27 cellular contexts compared by ENCODE assay signal in the genomic region with DNA sequence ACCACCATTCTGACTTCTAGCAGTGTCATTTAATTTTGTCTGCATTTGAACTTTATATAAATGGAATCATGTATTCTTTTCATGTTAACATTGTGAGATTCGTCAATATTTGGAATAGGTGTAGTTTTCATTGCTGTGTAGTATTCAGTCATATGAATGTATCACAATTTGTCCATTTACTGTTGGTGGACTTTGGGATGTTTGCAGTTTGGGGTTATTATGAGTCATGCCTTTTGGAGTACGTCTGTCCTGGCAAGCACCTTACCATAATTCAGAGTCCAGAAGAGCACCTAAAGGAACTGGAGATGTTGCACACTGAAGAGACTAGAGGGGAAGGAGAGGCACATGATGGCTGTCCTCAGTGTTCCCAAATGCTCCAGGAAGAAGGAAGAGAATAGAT. TPM values are rescaled to one million over a fixed set of nuclear protein-coding genes. Genes with fewer than 3 reads are reported as not detected.
A peak's percentile ranks its signal among the peaks of the same experiment; 100 is the strongest.
DNase-seq lines count a peak whose midpoint lies in the region; FAIRE-seq and TF ChIP-seq lines count a peak whose summit lies in the region.
"Had no signal": no experiment of that assay in that cellular context is flagged by ENCODE, and none has a peak within 500 bp of the region (broad histone marks: within the 10 kb centered on the region; RNA-seq: fewer than 3 reads in every experiment).

No MANE protein-coding gene starts in this region.

- DNase-seq in activated CD4-positive, alpha-beta memory T cell treated with anti-CD3 and anti-CD28 coated beads, Interleukin-2, amount 10 ng/mL, durations not matched to agents 7 days and 5 days, result no peak
- DNase-seq in activated CD4-positive, alpha-beta memory T cell treated with anti-CD3 and anti-CD28 coated beads for 36 hours, result no peak
- DNase-seq in endothelial cell (ENCODE audit: low spot score) (no peak), small intestine (peak; percentile 82), activated gamma-delta T cell (lab: John Stamatoyannopoulos, UW) (no peak), T1000 (lab: John Stamatoyannopoulos, UW) (no peak), NCI-H510A treated with DMSO at 0.1 percent for 48 hours (lab: John Stamatoyannopoulos, UW) (no peak)
- DNase-seq: activated CD4-positive, alpha-beta T cell treated with anti-CD3 and anti-CD28 coated beads for 48 hours; activated CD8-positive, alpha-beta memory T cell treated with anti-CD3 and anti-CD28 coated beads, Interleukin-2, amount 50 U/mL, for 48 hours; activated naive CD4-positive, alpha-beta T cell treated with anti-CD3 and anti-CD28 coated beads, Interleukin-2, amount 10 ng/mL, durations not matched to agents 7 days and 5 days; DMS153; effector memory CD4-positive, alpha-beta T cell; GM23248; IMR-90; NCI-H146; NCI-H2171 treated with DMSO at 0.1 percent for 48 hours; NCI-H774; psoas muscle; stimulated activated naive CD8-positive, alpha-beta T cell treated with anti-CD3 and anti-CD28 coated beads, Interleukin-15, amount 100 ng/mL, for 72 hours; SW 1271; trophoblast cell had no signal

- WGBS in small intestine, 3 donors, result 23 to 62% (median 26%) methylated on average over 2 of the region's 2 CpGs

- no peaks in the 10 kb centered on the region for H3K27me3 ChIP-seq in small intestine (ENCODE audit: control insufficient read depth in 2 of 2, insufficient read depth in 2 of 2, low read length in 2 of 2)
- H3K27me3 ChIP-seq: BLaER1, neural progenitor cell had no signal

- peaks cover 3 to 5% of the 10 kb centered on the region in 2 donors for H3K36me3 ChIP-seq in small intestine (ENCODE audit: control insufficient read depth in 2 of 2, insufficient read depth in 2 of 2, low read length in 2 of 2)
- H3K36me3 ChIP-seq: neural progenitor cell had no signal

- H3K4me1 ChIP-seq in small intestine (ENCODE audit: control insufficient read depth in 2 of 2, insufficient read depth in 1 of 2, low read depth in 1 of 2, low read length in 1 of 2), result peaks cover 0 to 4% of the 10 kb centered on the region in 2 donors
- H3K4me1 ChIP-seq: neural progenitor cell, psoas muscle had no signal

- CTCF ChIA-PET in activated CD4-positive, alpha-beta memory T cell treated with anti-CD3 and anti-CD28 coated beads, Interleukin-2, amount 10 ng/mL, durations not matched to agents 7 days and 5 days (lab: Charles Lee), result no interaction called here
- CTCF ChIA-PET in activated CD4-positive, alpha-beta memory T cell treated with anti-CD3 and anti-CD28 coated beads for 36 hours (lab: Charles Lee), result no interaction called here

- POLR2A ChIA-PET in activated CD4-positive, alpha-beta memory T cell treated with anti-CD3 and anti-CD28 coated beads, Interleukin-2, amount 10 ng/mL, durations not matched to agents 7 days and 5 days (lab: Charles Lee), result no interaction called here
- POLR2A ChIA-PET in activated CD4-positive, alpha-beta memory T cell treated with anti-CD3 and anti-CD28 coated beads for 36 hours (lab: Charles Lee), result no interaction called here

- H3K9me3 ChIP-seq in small intestine (ENCODE audit: control insufficient read depth, low read depth), result no peaks in the 10 kb centered on the region
- H3K9me3 ChIP-seq: BLaER1, psoas muscle had no signal

- H3K27ac Mint-ChIP-seq in activated CD4-positive, alpha-beta memory T cell treated with anti-CD3 and anti-CD28 coated beads, Interleukin-2, amount 10 ng/mL, durations not matched to agents 7 days and 5 days, result peak overlapping the region; percentile 26
- H3K27ac Mint-ChIP-seq in activated CD4-positive, alpha-beta memory T cell treated with anti-CD3 and anti-CD28 coated beads for 36 hours, result no peak overlapping the region
- H3K27ac Mint-ChIP-seq in IgD-negative memory B cell (peak overlapping the region in 2 of 3 donors; percentile 27 to 70), endothelial cell (ENCODE audit: unreplicated experiment) (no peak overlapping the region)
- H3K27ac Mint-ChIP-seq: activated naive CD4-positive, alpha-beta T cell treated with anti-CD3 and anti-CD28 coated beads, Interleukin-2, amount 10 ng/mL, durations not matched to agents 7 days and 5 days; neural progenitor cell had no signal

- H3K27ac ChIP-seq in small intestine (ENCODE audit: low read depth in 1 of 2, low read length in 1 of 2), result peak overlapping the region in 1 of 2 donors; percentile 8
- H3K27ac ChIP-seq: BLaER1, GM23248, HL-60, neural progenitor cell, psoas muscle had no signal

- no peak for TF ChIP-seq CTCF in endothelial cell (IDR thresholded peaks at IDR 0.05; ENCODE audit: unreplicated experiment)

- peaks cover 38% of the 10 kb centered on the region for H3K36me3 Mint-ChIP-seq in activated CD4-positive, alpha-beta memory T cell treated with anti-CD3 and anti-CD28 coated beads, Interleukin-2, amount 10 ng/mL, durations not matched to agents 7 days and 5 days (ENCODE audit: low read depth)
- peaks cover 22% of the 10 kb centered on the region for H3K36me3 Mint-ChIP-seq in activated CD4-positive, alpha-beta memory T cell treated with anti-CD3 and anti-CD28 coated beads for 36 hours
- peaks cover 3% of the 10 kb centered on the region for H3K36me3 Mint-ChIP-seq in IgD-negative memory B cell
- peaks cover 39% of the 10 kb centered on the region for H3K36me3 Mint-ChIP-seq in endothelial cell (ENCODE audit: low read depth, unreplicated experiment)

- H3K4me3 Mint-ChIP-seq in activated CD4-positive, alpha-beta memory T cell treated with anti-CD3 and anti-CD28 coated beads, Interleukin-2, amount 10 ng/mL, durations not matched to agents 7 days and 5 days, result no peak overlapping the region
- H3K4me3 Mint-ChIP-seq in activated CD4-positive, alpha-beta memory T cell treated with anti-CD3 and anti-CD28 coated beads for 36 hours, result no peak overlapping the region
- H3K4me3 Mint-ChIP-seq in IgD-negative memory B cell (peak overlapping the region in 1 of 4 donors; percentile 68), endothelial cell (ENCODE audit: unreplicated experiment) (peak overlapping the region; percentile 43)
- H3K4me3 Mint-ChIP-seq: activated naive CD4-positive, alpha-beta T cell treated with anti-CD3 and anti-CD28 coated beads, Interleukin-2, amount 10 ng/mL, durations not matched to agents 7 days and 5 days; neural progenitor cell; stimulated activated naive CD8-positive, alpha-beta T cell treated with anti-CD3 and anti-CD28 coated beads, Interleukin-15, amount 100 ng/mL, for 72 hours had no signal

- no peaks in the 10 kb centered on the region for H3K27me3 Mint-ChIP-seq in activated CD4-positive, alpha-beta memory T cell treated with anti-CD3 and anti-CD28 coated beads, Interleukin-2, amount 10 ng/mL, durations not matched to agents 7 days and 5 days
- no peaks in the 10 kb centered on the region for H3K27me3 Mint-ChIP-seq in activated CD4-positive, alpha-beta memory T cell treated with anti-CD3 and anti-CD28 coated beads for 36 hours
- H3K27me3 Mint-ChIP-seq in IgD-negative memory B cell, result no peaks in the 10 kb centered on the region
- H3K27me3 Mint-ChIP-seq in endothelial cell (ENCODE audit: unreplicated experiment), result peaks cover 10% of the 10 kb centered on the region
- H3K27me3 Mint-ChIP-seq: activated naive CD4-positive, alpha-beta T cell treated with anti-CD3 and anti-CD28 coated beads, Interleukin-2, amount 10 ng/mL, durations not matched to agents 7 days and 5 days; stimulated activated naive CD8-positive, alpha-beta T cell treated with anti-CD3 and anti-CD28 coated beads, Interleukin-15, amount 100 ng/mL, for 72 hours had no signal

- H3K4me3 ChIP-seq in small intestine (ENCODE audit: low read depth in 1 of 2, low read length in 2 of 2), result no peak overlapping the region
- H3K4me3 ChIP-seq: BLaER1, GM23248, neural progenitor cell, psoas muscle had no signal

- FAIRE-seq in small intestine (lab: Jason Lieb, UNC), result no peak
- FAIRE-seq: A204.1, G401.6 had no signal

- no peaks in the 10 kb centered on the region for H3K9me3 Mint-ChIP-seq in activated CD4-positive, alpha-beta memory T cell treated with anti-CD3 and anti-CD28 coated beads, Interleukin-2, amount 10 ng/mL, durations not matched to agents 7 days and 5 days
- H3K9me3 Mint-ChIP-seq in activated CD4-positive, alpha-beta memory T cell treated with anti-CD3 and anti-CD28 coated beads for 36 hours, result no peaks in the 10 kb centered on the region
- H3K9me3 Mint-ChIP-seq in IgD-negative memory B cell (no peaks in the 10 kb centered on the region), endothelial cell (ENCODE audit: unreplicated experiment) (no peaks in the 10 kb centered on the region)
- H3K9me3 Mint-ChIP-seq: activated naive CD4-positive, alpha-beta T cell treated with anti-CD3 and anti-CD28 coated beads, Interleukin-2, amount 10 ng/mL, durations not matched to agents 7 days and 5 days; neural progenitor cell; stimulated activated naive CD8-positive, alpha-beta T cell treated with anti-CD3 and anti-CD28 coated beads, Interleukin-15, amount 100 ng/mL, for 72 hours had no signal

- peaks cover 33% of the 10 kb centered on the region for H3K4me1 Mint-ChIP-seq in activated CD4-positive, alpha-beta memory T cell treated with anti-CD3 and anti-CD28 coated beads, Interleukin-2, amount 10 ng/mL, durations not matched to agents 7 days and 5 days
- peaks cover 35% of the 10 kb centered on the region for H3K4me1 Mint-ChIP-seq in activated CD4-positive, alpha-beta memory T cell treated with anti-CD3 and anti-CD28 coated beads for 36 hours (ENCODE audit: low read depth)
- H3K4me1 Mint-ChIP-seq in IgD-negative memory B cell (peaks cover 10 to 17% (median 10%) of the 10 kb centered on the region in 3 donors), endothelial cell (ENCODE audit: unreplicated experiment) (peaks cover 12% of the 10 kb centered on the region)

- intact Hi-C loops in activated CD4-positive, alpha-beta memory T cell treated with anti-CD3 and anti-CD28 coated beads for 36 hours (cut with micrococcal nuclease), result loop anchor here (5.0 kb wide), 2 partner anchors 88 to 287 kb away; a partner anchor contains a TSS

RNA-seq across cellular contexts. Expression of a gene that starts 3.1 kb away (rescaled TPM):
- total RNA-seq in activated CD4-positive, alpha-beta memory T cell treated with anti-CD3 and anti-CD28 coated beads, Interleukin-2, amount 10 ng/mL, durations not matched to agents 7 days and 5 days, result 10 to 100 TPM; 34.5 to 38.6 TPM
- total RNA-seq in activated CD4-positive, alpha-beta memory T cell treated with anti-CD3 and anti-CD28 coated beads for 36 hours, result 10 to 100 TPM; 24.1 to 27.9 TPM
- polyA plus RNA-seq in IgD-negative memory B cell (36.7 TPM), small intestine (10 to 100 TPM; 31.2 to 46.5 (median 35.1) TPM)
- total RNA-seq in endothelial cell (ENCODE audit: unreplicated experiment), result 27.5 TPM

RNA-seq across cellular contexts. Expression of a gene that starts 16.8 kb away (rescaled TPM):
- total RNA-seq in activated CD4-positive, alpha-beta memory T cell treated with anti-CD3 and anti-CD28 coated beads, Interleukin-2, amount 10 ng/mL, durations not matched to agents 7 days and 5 days, result 1 to 10 TPM; 3.1 to 4.1 TPM
- total RNA-seq in activated CD4-positive, alpha-beta memory T cell treated with anti-CD3 and anti-CD28 coated beads for 36 hours, result 1 to 10 TPM; 3.8 to 4.9 TPM
- 0.63 TPM for polyA plus RNA-seq in IgD-negative memory B cell
- total RNA-seq in endothelial cell (ENCODE audit: unreplicated experiment), result 5.2 TPM
- polyA plus RNA-seq in small intestine, result 1 to 10 TPM; 2.4 to 6.5 (median 6.5) TPM

RNA-seq across cellular contexts. Expression of a gene that starts 17.0 kb away (rescaled TPM):
- total RNA-seq in activated CD4-positive, alpha-beta memory T cell treated with anti-CD3 and anti-CD28 coated beads, Interleukin-2, amount 10 ng/mL, durations not matched to agents 7 days and 5 days, result 10 to 100 TPM; 96.1 to 96.2 TPM
- total RNA-seq in activated CD4-positive, alpha-beta memory T cell treated with anti-CD3 and anti-CD28 coated beads for 36 hours, result 10 to 100 TPM; 70.9 to 72.8 TPM
- polyA plus RNA-seq in IgD-negative memory B cell (56.0 TPM), small intestine (10 to 100 TPM; 55.9 to 59.3 (median 57.0) TPM)
- total RNA-seq in endothelial cell (ENCODE audit: unreplicated experiment), result 108 TPM

RNA-seq across cellular contexts. Expression of a gene that starts 41.9 kb away (rescaled TPM):
- 1 to 10 TPM; 1.0 to 1.2 TPM for total RNA-seq in activated CD4-positive, alpha-beta memory T cell treated with anti-CD3 and anti-CD28 coated beads, Interleukin-2, amount 10 ng/mL, durations not matched to agents 7 days and 5 days
- 1 to 10 TPM; 2.9 to 3.1 TPM for total RNA-seq in activated CD4-positive, alpha-beta memory T cell treated with anti-CD3 and anti-CD28 coated beads for 36 hours
- polyA plus RNA-seq in IgD-negative memory B cell (0.30 TPM), small intestine (1 to 10 TPM; 3.4 to 8.0 (median 3.5) TPM)
- 29.7 TPM for total RNA-seq in endothelial cell (ENCODE audit: unreplicated experiment)

RNA-seq across cellular contexts. Expression of a gene that starts 46.1 kb away (rescaled TPM):
- 10 to 100 TPM; 63.2 to 65.0 TPM for total RNA-seq in activated CD4-positive, alpha-beta memory T cell treated with anti-CD3 and anti-CD28 coated beads, Interleukin-2, amount 10 ng/mL, durations not matched to agents 7 days and 5 days
- 10 to 100 TPM; 48.4 to 54.0 TPM for total RNA-seq in activated CD4-positive, alpha-beta memory T cell treated with anti-CD3 and anti-CD28 coated beads for 36 hours
- polyA plus RNA-seq in IgD-negative memory B cell, result 32.6 TPM
- 62.2 TPM for total RNA-seq in endothelial cell (ENCODE audit: unreplicated experiment)
- 10 to 100 TPM in 1 of 3 donors, 1 to 10 TPM in 2; 1.6 to 23.0 (median 4.5) TPM for polyA plus RNA-seq in small intestine

Comparison
In these comparisons a context has a peak if more than half of its experiments do, and no peak if none do; other contexts are left out.
1. H3K27ac Mint-ChIP-seq: peak in activated CD4-positive, alpha-beta memory T cell treated with anti-CD3 and anti-CD28 coated beads, Interleukin-2, amount 10 ng/mL, durations not matched to agents 7 days and 5 days (single experiment) and IgD-negative memory B cell (2 of 3); none in activated CD4-positive, alpha-beta memory T cell treated with anti-CD3 and anti-CD28 coated beads for 36 hours (single experiment) and endothelial cell (single experiment).